16 cellular contexts compared by ENCODE assay signal in genomic region chr11:76984741-76985140, GRCh38. TPM values are rescaled to one million over a fixed set of nuclear protein-coding genes. Genes with fewer than 3 reads are reported as not detected.
DNase-seq lines count a peak whose midpoint lies in the region; ATAC-seq and FAIRE-seq lines count a peak whose summit lies in the region.
"Had no signal": no experiment of that assay in that cellular context is flagged by ENCODE, and none has a peak within 500 bp of the region (broad histone marks: within the 10 kb centered on the region; RNA-seq: fewer than 3 reads in every experiment).

No MANE protein-coding gene starts in this region.

- H3K27me3 ChIP-seq in small intestine (ENCODE audit: control insufficient read depth in 2 of 2, insufficient read depth in 2 of 2, low read length in 2 of 2) = no peaks in the 10 kb centered on the region
- H3K27me3 ChIP-seq: BLaER1 treated with 17β-estradiol and CSF1 and Interleukin-3, amounts not matched to agents 10 nM and 100 nM had no signal

- H3K4me1 ChIP-seq in small intestine (ENCODE audit: control insufficient read depth in 2 of 2, insufficient read depth in 1 of 2, low read depth in 1 of 2, low read length in 1 of 2) = peaks cover 0 to 5% of the 10 kb centered on the region in 2 donors
- H3K4me1 ChIP-seq: A549; BLaER1 treated with 17β-estradiol and CSF1 and Interleukin-3, amounts not matched to agents 10 nM and 100 nM had no signal

- DNase-seq in DMS53 treated with DMSO at 0.1 percent for 48 hours (lab: John Stamatoyannopoulos, UW; ENCODE audit: unreplicated experiment) (peak; percentile 56), NCI-H510A (lab: John Stamatoyannopoulos, UW) (peak; percentile 9), epithelial cell of prostate (ENCODE audit: low read depth, low spot score) (peak; percentile 10), small intestine (peak; percentile 72), foreskin melanocyte (no peak), SHP77 (lab: John Stamatoyannopoulos, UW) (no peak)
- DNase-seq: CD8-positive, alpha-beta memory T cell; DND-41; HCEC 1CT; NCI-H1105; NCI-H2227 treated with DMSO at 0.1 percent for 48 hours; NCI-H524 treated with DMSO at 0.1 percent for 48 hours had no signal

- H3K27ac ChIP-seq in epithelial cell of prostate (no peak overlapping the region), small intestine (ENCODE audit: low read depth in 1 of 2, low read length in 1 of 2) (peak overlapping the region in 1 of 2 donors; percentile 87)
- H3K27ac ChIP-seq: A549; BLaER1 treated with 17β-estradiol and CSF1 and Interleukin-3, amounts not matched to agents 10 nM and 100 nM had no signal

- no peaks in the 10 kb centered on the region for H3K9me3 ChIP-seq in small intestine (ENCODE audit: control insufficient read depth, low read depth)
- H3K9me3 ChIP-seq: A549; BLaER1 treated with 17β-estradiol and CSF1 and Interleukin-3, amounts not matched to agents 10 nM and 100 nM had no signal

- H3K36me3 ChIP-seq in small intestine (ENCODE audit: control insufficient read depth in 2 of 2, insufficient read depth in 2 of 2, low read length in 2 of 2) = no peaks in the 10 kb centered on the region

- H3K4me3 ChIP-seq in small intestine (ENCODE audit: low read depth in 1 of 2, low read length in 2 of 2) = no peak overlapping the region
- H3K4me3 ChIP-seq: A549; BLaER1 treated with 17β-estradiol and CSF1 and Interleukin-3, amounts not matched to agents 10 nM and 100 nM; GM23338 had no signal

- WGBS in small intestine, 3 donors = 18 to 68% (median 47%) methylated on average over 1 of the region's 1 CpG

- ATAC-seq in HG02759 (IDR thresholded peaks at IDR 0.05; ENCODE audit: unreplicated experiment) = no peak
- ATAC-seq: A549, GM23338 had no signal

- no peak for FAIRE-seq in small intestine (lab: Jason Lieb, UNC)
- FAIRE-seq: A549 had no signal

RNA-seq across cellular contexts. Expression of gene B3GNT6, which starts 49.5 kb away (rescaled TPM):
- 1 to 10 TPM; 1.6 to 7.0 (median 2.0) TPM for polyA plus RNA-seq in small intestine
- polyA plus RNA-seq: CD8-positive, alpha-beta memory T cell; GM23338 had no signal

Comparison
In these comparisons a context has a peak if more than half of its experiments do, and no peak if none do; other contexts are left out.
1. DNase-seq: peak in DMS53 treated with DMSO at 0.1 percent for 48 hours (single experiment), NCI-H510A (single experiment), epithelial cell of prostate (single experiment) and small intestine (single experiment); none in foreskin melanocyte (single experiment) and SHP77 (0 of 2).